ENCODE assay signal across 23 cellular contexts in genomic region chr19:35087393-35087792, GRCh38. TPM values are rescaled to one million over a fixed set of nuclear protein-coding genes. Genes with fewer than 3 reads are reported as not detected.
"Had no signal": no experiment of that assay in that cellular context is flagged by ENCODE, and none has a peak within 500 bp of the region (broad histone marks: within the 10 kb centered on the region; RNA-seq: fewer than 3 reads in every experiment).

No MANE protein-coding gene starts in this region.

- H2AFZ ChIP-seq: parathyroid adenoma had no signal

- H3K4me3 Mint-ChIP-seq: activated CD4-positive, alpha-beta T cell treated with anti-CD3 and anti-CD28 coated beads for 36 hours; naive thymus-derived CD4-positive, alpha-beta T cell; stimulated activated effector memory CD8-positive, alpha-beta T cell treated with anti-CD3 and anti-CD28 coated beads, Interleukin-12 subunit alpha, Interleukin-12 subunit beta, amount 100 ng/mL, for 72 hours; T-helper 17 cell had no signal

- H3K79me2 ChIP-seq: parathyroid adenoma had no signal

- ATAC-seq: activated CD4-positive, alpha-beta T cell treated with anti-CD3 and anti-CD28 coated beads for 36 hours; activated naive CD4-positive, alpha-beta T cell treated with anti-CD3 and anti-CD28 coated beads, Interleukin-2, amount 50 U/mL, for 72 hours; esophagus mucosa; gastrocnemius medialis; heart right ventricle; mucosa of descending colon; naive thymus-derived CD4-positive, alpha-beta T cell; stimulated activated effector memory CD8-positive, alpha-beta T cell treated with anti-CD3 and anti-CD28 coated beads, Interleukin-12 subunit alpha, Interleukin-12 subunit beta, amount 100 ng/mL, for 72 hours; T-helper 17 cell had no signal

- H3K27me3 ChIP-seq: gastrocnemius medialis had no signal

- H3K9me3 ChIP-seq: adrenal gland, gastrocnemius medialis, heart right ventricle, mucosa of descending colon, neutrophil, sigmoid colon, thoracic aorta had no signal

- H3K4me3 ChIP-seq: adrenal gland, gastrocnemius medialis, heart right ventricle, mucosa of descending colon, sigmoid colon, thoracic aorta had no signal

- H3K27ac Mint-ChIP-seq: activated CD4-positive, alpha-beta T cell treated with anti-CD3 and anti-CD28 coated beads for 36 hours; activated naive CD4-positive, alpha-beta T cell treated with anti-CD3 and anti-CD28 coated beads, Interleukin-2, amount 50 U/mL, for 72 hours; immature natural killer cell; T-helper 17 cell had no signal

- FAIRE-seq: bronchial epithelial cell had no signal

- H3K9me3 Mint-ChIP-seq: activated naive CD4-positive, alpha-beta T cell treated with anti-CD3 and anti-CD28 coated beads, Interleukin-2, amount 50 U/mL, for 72 hours; immature natural killer cell; stimulated activated effector memory CD8-positive, alpha-beta T cell treated with anti-CD3 and anti-CD28 coated beads, Interleukin-12 subunit alpha, Interleukin-12 subunit beta, amount 100 ng/mL, for 72 hours had no signal

- H3K4me1 ChIP-seq: parathyroid adenoma had no signal

- H3K9ac ChIP-seq: parathyroid adenoma had no signal

- H3K27ac ChIP-seq: adrenal gland, gastrocnemius medialis, heart right ventricle, neutrophil, parathyroid adenoma, sigmoid colon, thoracic aorta, VCaP had no signal

- DNase-seq: activated CD4-positive, alpha-beta T cell treated with anti-CD3 and anti-CD28 coated beads for 36 hours; activated CD4-positive, alpha-beta T cell treated with anti-CD3 and anti-CD28 coated beads, Interleukin-2, amount 50 U/mL, for 48 hours; activated gamma-delta T cell treated with Interleukin-2 at 50 U/mL for 16 hours; adrenal gland; effector CD4-positive, alpha-beta T cell; gastrocnemius medialis; heart right ventricle; immature natural killer cell; mesenchymal stem cell; mucosa of descending colon; naive thymus-derived CD4-positive, alpha-beta T cell; sigmoid colon; stimulated activated CD4-positive, alpha-beta T cell treated with anti-CD3 and anti-CD28 coated beads, Interleukin-4, amount 100 ng/mL, for 24 hours; T-helper 17 cell had no signal

- H3K36me3 Mint-ChIP-seq: activated naive CD4-positive, alpha-beta T cell treated with anti-CD3 and anti-CD28 coated beads, Interleukin-2, amount 50 U/mL, for 72 hours; immature natural killer cell; stimulated activated effector memory CD8-positive, alpha-beta T cell treated with anti-CD3 and anti-CD28 coated beads, Interleukin-12 subunit alpha, Interleukin-12 subunit beta, amount 100 ng/mL, for 72 hours had no signal

- H3K36me3 ChIP-seq: adrenal gland, gastrocnemius medialis, heart right ventricle, neutrophil, sigmoid colon, thoracic aorta had no signal

RNA-seq across cellular contexts. Expression of gene FXYD3, which starts 28.2 kb away (rescaled TPM):
- total RNA-seq: activated CD4-positive, alpha-beta T cell treated with anti-CD3 and anti-CD28 coated beads for 36 hours; activated naive CD4-positive, alpha-beta T cell treated with anti-CD3 and anti-CD28 coated beads, Interleukin-2, amount 50 U/mL, for 72 hours; liver; naive thymus-derived CD4-positive, alpha-beta T cell; T-helper 17 cell had no signal
- polyA plus RNA-seq: immature natural killer cell; naive thymus-derived CD4-positive, alpha-beta T cell had no signal

RNA-seq across cellular contexts. Expression of gene HPN, which starts 45.9 kb away (rescaled TPM):
- total RNA-seq: activated naive CD4-positive, alpha-beta T cell treated with anti-CD3 and anti-CD28 coated beads, Interleukin-2, amount 50 U/mL, for 72 hours; bronchial epithelial cell; esophagus mucosa; naive thymus-derived CD4-positive, alpha-beta T cell had no signal
- polyA plus RNA-seq: immature natural killer cell; naive thymus-derived CD4-positive, alpha-beta T cell had no signal

RNA-seq across cellular contexts. Expression of gene LGI4, which starts 47.5 kb away (rescaled TPM):
- total RNA-seq: bronchial epithelial cell had no signal
- polyA plus RNA-seq: immature natural killer cell; naive thymus-derived CD4-positive, alpha-beta T cell had no signal

RNA-seq across cellular contexts. Expression of gene FXYD1, which starts 51.2 kb away (rescaled TPM):
- total RNA-seq: bronchial epithelial cell had no signal

RNA-seq across cellular contexts. Expression of gene FXYD7, which starts 55.7 kb away (rescaled TPM):
- total RNA-seq: adrenal gland, bronchial epithelial cell, esophagus mucosa, thoracic aorta had no signal
